10 cellular contexts compared by ENCODE assay signal in genomic region chr3:125121246-125122010, GRCh38.
DNase-seq lines count a peak whose midpoint lies in the region; ATAC-seq and TF ChIP-seq lines count a peak whose summit lies in the region.
"Had no signal": no experiment of that assay in that cellular context is flagged by ENCODE, and none has a peak within 500 bp of the region (broad histone marks: within the 10 kb centered on the region; RNA-seq: fewer than 3 reads in every experiment).

No MANE protein-coding gene starts in this region.

- peak in 1 of 2 donors; percentile 5 for TF ChIP-seq POLR2A in thyroid gland (IDR thresholded peaks at IDR 0.05)

- no peaks in the 10 kb centered on the region for H3K9me3 ChIP-seq in thyroid gland

- TF ChIP-seq CTCF in glutamatergic neuron (IDR thresholded peaks at IDR 0.05; ENCODE audit: partially characterized antibody, unreplicated experiment) = no peak
- TF ChIP-seq CTCF in thyroid gland (IDR thresholded peaks at IDR 0.05) = no peak

- H3K4me3 Mint-ChIP-seq in glutamatergic neuron (ENCODE audit: unreplicated experiment) = peak overlapping the region; percentile 81

- H3K36me3 ChIP-seq in thyroid gland = no peaks in the 10 kb centered on the region

- WGBS in thyroid gland, 2 donors = 52 to 69% methylated on average over 8 of the region's 8 CpGs

- intact Hi-C loops in thyroid gland (cut with DNase I) = no loop called here

- H3K4me3 ChIP-seq in thyroid gland (replicated peaks in 1 of 3) = no peak overlapping the region

- no peaks in the 10 kb centered on the region for H3K27me3 Mint-ChIP-seq in glutamatergic neuron (ENCODE audit: unreplicated experiment)

- no peak for ATAC-seq in HG02571 (IDR thresholded peaks at IDR 0.05; ENCODE audit: unreplicated experiment)

- H3K4me1 ChIP-seq in thyroid gland = peaks cover 48 to 67% of the 10 kb centered on the region in 2 donors

- H3K4me1 Mint-ChIP-seq in glutamatergic neuron (ENCODE audit: low read depth, unreplicated experiment) = peaks cover 24% of the 10 kb centered on the region

- DNase-seq in stimulated activated CD4-positive, alpha-beta T cell treated with anti-CD3 and anti-CD28 coated beads, Interleukin-15, amount 100 ng/mL, for 24 hours = peak; percentile 50
- no peak for DNase-seq in stimulated activated CD4-positive, alpha-beta T cell treated with anti-CD3 and anti-CD28 coated beads, Interleukin-12 subunit alpha, Interleukin-12 subunit beta, amount 100 ng/mL, for 4 hours
- DNase-seq in NAMALWA (ENCODE audit: low spot score) (peak; percentile 32), glutamatergic neuron (no peak), thyroid gland (no peak), HCEC 1CT (no peak), NCI-H1092 treated with DMSO at 0.1 percent for 48 hours (lab: John Stamatoyannopoulos, UW) (no peak)
- DNase-seq: NCI-H187 had no signal

- peak overlapping the region; percentile 55 for H3K27ac Mint-ChIP-seq in glutamatergic neuron (ENCODE audit: unreplicated experiment)

- no peaks in the 10 kb centered on the region for H3K36me3 Mint-ChIP-seq in glutamatergic neuron (ENCODE audit: unreplicated experiment)

- peak overlapping the region; percentile 60 to 73 (median 71) for H3K27ac ChIP-seq in thyroid gland
- H3K27ac ChIP-seq: C4-2B had no signal

- H3K27me3 ChIP-seq in thyroid gland = no peaks in the 10 kb centered on the region

- no peaks in the 10 kb centered on the region for H3K9me3 Mint-ChIP-seq in glutamatergic neuron (ENCODE audit: unreplicated experiment)

Comparison
In these comparisons a context has a peak if more than half of its experiments do, and no peak if none do; other contexts are left out.
1. DNase-seq: peak in stimulated activated CD4-positive, alpha-beta T cell treated with anti-CD3 and anti-CD28 coated beads, Interleukin-15, amount 100 ng/mL, for 24 hours (single experiment) and NAMALWA (single experiment); none in stimulated activated CD4-positive, alpha-beta T cell treated with anti-CD3 and anti-CD28 coated beads, Interleukin-12 subunit alpha, Interleukin-12 subunit beta, amount 100 ng/mL, for 4 hours (single experiment), glutamatergic neuron (single experiment), thyroid gland (0 of 2), HCEC 1CT (single experiment) and NCI-H1092 treated with DMSO at 0.1 percent for 48 hours (single experiment).